13 cellular contexts compared by ENCODE assay signal in genomic region chr2:2812117-2812516, GRCh38.
DNase-seq lines count a peak whose midpoint lies in the region; ATAC-seq and TF ChIP-seq lines count a peak whose summit lies in the region.
"Had no signal": no experiment of that assay in that cellular context is flagged by ENCODE, and none has a peak within 500 bp of the region (broad histone marks: within the 10 kb centered on the region; RNA-seq: fewer than 3 reads in every experiment).

No MANE protein-coding gene starts in this region.

- H3K9ac ChIP-seq in endodermal cell (ENCODE audit: extremely low read depth, low read length, poor library complexity, severe bottlenecking), result no peak overlapping the region

- H3K4me3 Mint-ChIP-seq in endodermal cell, result no peak overlapping the region
- no peak overlapping the region for H3K4me3 Mint-ChIP-seq in stimulated activated effector memory CD8-positive, alpha-beta T cell treated with anti-CD3 and anti-CD28 coated beads, Interleukin-12 subunit alpha, Interleukin-12 subunit beta, amount 100 ng/mL, for 72 hours
- H3K4me3 Mint-ChIP-seq in activated T-helper 17 cell treated with anti-CD3 and anti-CD28 coated beads, Interleukin-2, amount 50 U/mL, for 72 hours, result no peak overlapping the region
- H3K4me3 Mint-ChIP-seq: CD4-positive, alpha-beta T cell; H9 had no signal

- intact Hi-C loops in left ventricle myocardium superior (cut with micrococcal nuclease), result no loop called here

- peaks cover 1% of the 10 kb centered on the region for H3K36me3 Mint-ChIP-seq in endodermal cell (ENCODE audit: low read depth)
- H3K36me3 Mint-ChIP-seq in stimulated activated effector memory CD8-positive, alpha-beta T cell treated with anti-CD3 and anti-CD28 coated beads, Interleukin-12 subunit alpha, Interleukin-12 subunit beta, amount 100 ng/mL, for 72 hours, result no peaks in the 10 kb centered on the region
- no peaks in the 10 kb centered on the region for H3K36me3 Mint-ChIP-seq in activated T-helper 17 cell treated with anti-CD3 and anti-CD28 coated beads, Interleukin-2, amount 50 U/mL, for 72 hours (ENCODE audit: low read depth)

- H3K27ac Mint-ChIP-seq in endodermal cell, result no peak overlapping the region
- H3K27ac Mint-ChIP-seq in stimulated activated effector memory CD8-positive, alpha-beta T cell treated with anti-CD3 and anti-CD28 coated beads, Interleukin-12 subunit alpha, Interleukin-12 subunit beta, amount 100 ng/mL, for 72 hours, result no peak overlapping the region
- H3K27ac Mint-ChIP-seq in activated T-helper 17 cell treated with anti-CD3 and anti-CD28 coated beads, Interleukin-2, amount 50 U/mL, for 72 hours, result no peak overlapping the region
- H3K27ac Mint-ChIP-seq: CD4-positive, alpha-beta T cell; H9 had no signal

- TF ChIP-seq CTCF in right atrium auricular region (IDR thresholded peaks at IDR 0.05), result no peak
- no peak for TF ChIP-seq CTCF in endodermal cell (conservative IDR thresholded peaks at IDR 0.05)

- H3K4me1 ChIP-seq in right atrium auricular region (no peaks in the 10 kb centered on the region), endodermal cell (ENCODE audit: control insufficient read depth, insufficient read depth, low read length) (no peaks in the 10 kb centered on the region)
- H3K4me1 ChIP-seq: A549, Caco-2 had no signal

- H3K27me3 Mint-ChIP-seq in endodermal cell (ENCODE audit: insufficient read depth), result no peaks in the 10 kb centered on the region
- H3K27me3 Mint-ChIP-seq in activated T-helper 17 cell treated with anti-CD3 and anti-CD28 coated beads, Interleukin-2, amount 50 U/mL, for 72 hours, result no peaks in the 10 kb centered on the region

- DNase-seq in right atrium auricular region (ENCODE audit: low spot score), result peak; percentile 23
- DNase-seq in left ventricle myocardium superior, result no peak
- peak; percentile 10 for DNase-seq in endodermal cell
- DNase-seq in stimulated activated effector memory CD8-positive, alpha-beta T cell treated with anti-CD3 and anti-CD28 coated beads, Interleukin-12 subunit alpha, Interleukin-12 subunit beta, amount 100 ng/mL, for 72 hours (ENCODE audit: low spot score in 2 of 2), result no peak
- DNase-seq in NCI-H2081 treated with DMSO at 0.1 percent for 48 hours (lab: John Stamatoyannopoulos, UW), result no peak
- no peak for DNase-seq in amniotic stem cell (lab: John Stamatoyannopoulos, UW)
- DNase-seq: AML-193; Caco-2; CD4-positive, alpha-beta T cell; H9 had no signal

- no peak for ATAC-seq in left ventricle myocardium superior
- peak; percentile 16 for ATAC-seq in stimulated activated effector memory CD8-positive, alpha-beta T cell treated with anti-CD3 and anti-CD28 coated beads, Interleukin-12 subunit alpha, Interleukin-12 subunit beta, amount 100 ng/mL, for 72 hours
- ATAC-seq in activated T-helper 17 cell treated with anti-CD3 and anti-CD28 coated beads, Interleukin-2, amount 50 U/mL, for 72 hours (replicated peaks), result no peak
- ATAC-seq: A549 had no signal

- WGBS in endodermal cell (ENCODE audit: insufficient coverage in 1 of 2, insufficient read length in 1 of 2), 2 experiments, result 0 to 62% methylated on average over 1 to 3 of the region's 3 CpGs

- H3K36me3 ChIP-seq in right atrium auricular region (no peaks in the 10 kb centered on the region), endodermal cell (ENCODE audit: control insufficient read depth, insufficient read depth, low read length) (no peaks in the 10 kb centered on the region)

- no peaks in the 10 kb centered on the region for H3K27me3 ChIP-seq in right atrium auricular region
- no peaks in the 10 kb centered on the region for H3K27me3 ChIP-seq in endodermal cell (ENCODE audit: control insufficient read depth, insufficient read depth, low read length, poor library complexity, severe bottlenecking)

- H3K27ac ChIP-seq in right atrium auricular region (no peak overlapping the region), endodermal cell (ENCODE audit: low read depth, low read length) (no peak overlapping the region)
- H3K27ac ChIP-seq: A549, C4-2B had no signal

- no peaks in the 10 kb centered on the region for H3K4me1 Mint-ChIP-seq in endodermal cell
- no peaks in the 10 kb centered on the region for H3K4me1 Mint-ChIP-seq in stimulated activated effector memory CD8-positive, alpha-beta T cell treated with anti-CD3 and anti-CD28 coated beads, Interleukin-12 subunit alpha, Interleukin-12 subunit beta, amount 100 ng/mL, for 72 hours
- no peaks in the 10 kb centered on the region for H3K4me1 Mint-ChIP-seq in activated T-helper 17 cell treated with anti-CD3 and anti-CD28 coated beads, Interleukin-2, amount 50 U/mL, for 72 hours

- no peak overlapping the region for H3K4me3 ChIP-seq in right atrium auricular region
- no peak overlapping the region for H3K4me3 ChIP-seq in endodermal cell (ENCODE audit: low read length)
- H3K4me3 ChIP-seq: A549 had no signal

- H3K9me3 ChIP-seq in right atrium auricular region, result peaks cover 0 to 12% of the 10 kb centered on the region in 2 donors
- peaks cover 7% of the 10 kb centered on the region for H3K9me3 ChIP-seq in endodermal cell (ENCODE audit: control insufficient read depth, low read length)
- H3K9me3 ChIP-seq: A549 had no signal

- peaks cover 34% of the 10 kb centered on the region for H3K9me3 Mint-ChIP-seq in endodermal cell
- H3K9me3 Mint-ChIP-seq in stimulated activated effector memory CD8-positive, alpha-beta T cell treated with anti-CD3 and anti-CD28 coated beads, Interleukin-12 subunit alpha, Interleukin-12 subunit beta, amount 100 ng/mL, for 72 hours, result peaks cover 15% of the 10 kb centered on the region
- peaks cover 13% of the 10 kb centered on the region for H3K9me3 Mint-ChIP-seq in activated T-helper 17 cell treated with anti-CD3 and anti-CD28 coated beads, Interleukin-2, amount 50 U/mL, for 72 hours

Comparison
In these comparisons a context has a peak if more than half of its experiments do, and no peak if none do; other contexts are left out.
1. DNase-seq: peak in right atrium auricular region (single experiment) and endodermal cell (single experiment); none in left ventricle myocardium superior (single experiment), stimulated activated effector memory CD8-positive, alpha-beta T cell treated with anti-CD3 and anti-CD28 coated beads, Interleukin-12 subunit alpha, Interleukin-12 subunit beta, amount 100 ng/mL, for 72 hours (0 of 2), NCI-H2081 treated with DMSO at 0.1 percent for 48 hours (single experiment) and amniotic stem cell (single experiment).